In genomic region chr5:90615355-90615754, GRCh38 we compare ENCODE assay signal across 39 cellular contexts. TPM values are rescaled to one million over a fixed set of nuclear protein-coding genes. Genes with fewer than 3 reads are reported as not detected.
"Had no signal": no experiment of that assay in that cellular context is flagged by ENCODE, and none has a peak within 500 bp of the region (broad histone marks: within the 10 kb centered on the region; RNA-seq: fewer than 3 reads in every experiment).

No MANE protein-coding gene starts in this region.

- H3K36me3 ChIP-seq: adrenal gland, ascending aorta, brain microvascular endothelial cell, breast epithelium, cardiac muscle cell had no signal

- H3K27ac Mint-ChIP-seq: activated naive CD4-positive, alpha-beta T cell treated with anti-CD3 and anti-CD28 coated beads for 36 hours; activated naive CD4-positive, alpha-beta T cell treated with anti-CD3 and anti-CD28 coated beads, Interleukin-2, amount 10 ng/mL, durations not matched to agents 7 days and 5 days; activated naive CD4-positive, alpha-beta T cell treated with anti-CD3 and anti-CD28 coated beads, Interleukin-2, amount 50 U/mL, for 24 hours; activated naive CD4-positive, alpha-beta T cell treated with anti-CD3 and anti-CD28 coated beads, Interleukin-2, amount 50 U/mL, for 72 hours; activated naive CD8-positive, alpha-beta T cell; activated naive CD8-positive, alpha-beta T cell treated with anti-CD3 and anti-CD28 coated beads, Interleukin-2, amount 10 ng/mL, durations not matched to agents 7 days and 5 days; activated naive CD8-positive, alpha-beta T cell treated with anti-CD3 and anti-CD28 coated beads, Interleukin-2, amount 50 U/mL, for 24 hours; activated T-cell treated with anti-CD3 and anti-CD28 coated beads, Interleukin-2, amount 50 U/mL, for 24 hours; activated T-cell treated with anti-CD3 and anti-CD28 coated beads, Interleukin-2, amount 50 U/mL, for 72 hours; activated T-helper 1 cell treated with anti-CD3 and anti-CD28 coated beads, Interleukin-12 subunit alpha, Interleukin-12 subunit beta, Interleukin-2, Interleukin-4 antibody, amounts not matched to agents 30 ng/mL and 10 ng/mL and 1 ng/mL, durations not matched to agents 14 hours and 24 hours and 36 hours; activated T-helper 17 cell treated with anti-CD3 and anti-CD28 coated beads, Interleukin-2, amount 50 U/mL, for 72 hours; activated T-helper 2 cell treated with anti-CD3 and anti-CD28 coated beads, Interferon-gamma antibody, Interleukin-2, Interleukin-4, amounts not matched to agents 10 μg/mL and 5 μg/mL and 100 μg/mL, durations not matched to agents 14 hours and 24 hours and 36 hours had no signal

- H3K9me3 ChIP-seq: adrenal gland, ascending aorta, body of pancreas, breast epithelium had no signal

- H3K27ac ChIP-seq: adrenal gland, ascending aorta, body of pancreas, brain microvascular endothelial cell, breast epithelium, cardiac muscle cell had no signal

- H3K36me3 Mint-ChIP-seq: activated naive CD4-positive, alpha-beta T cell treated with anti-CD3 and anti-CD28 coated beads, Interleukin-2, amount 10 ng/mL, durations not matched to agents 7 days and 5 days; activated naive CD4-positive, alpha-beta T cell treated with anti-CD3 and anti-CD28 coated beads, Interleukin-2, amount 50 U/mL, for 24 hours; activated naive CD4-positive, alpha-beta T cell treated with anti-CD3 and anti-CD28 coated beads, Interleukin-2, amount 50 U/mL, for 72 hours; activated naive CD8-positive, alpha-beta T cell; activated naive CD8-positive, alpha-beta T cell treated with anti-CD3 and anti-CD28 coated beads, Interleukin-2, amount 10 ng/mL, durations not matched to agents 7 days and 5 days had no signal

- ATAC-seq: activated naive CD4-positive, alpha-beta T cell treated with anti-CD3 and anti-CD28 coated beads, Interleukin-2, amount 50 U/mL, for 72 hours; activated naive CD8-positive, alpha-beta T cell treated with anti-CD3 and anti-CD28 coated beads, Interleukin-2, amount 50 U/mL, for 24 hours; activated T-cell treated with anti-CD3 and anti-CD28 coated beads, Interleukin-2, amount 50 U/mL, for 4 hours; activated T-cell treated with anti-CD3 and anti-CD28 coated beads, Interleukin-2, amount 50 U/mL, for 72 hours; activated T-helper 17 cell treated with anti-CD3 and anti-CD28 coated beads, Interleukin-2, amount 50 U/mL, for 72 hours; body of pancreas had no signal

- FAIRE-seq: astrocyte, bronchial epithelial cell had no signal

- H3K4me1 ChIP-seq: adrenal gland, ascending aorta, body of pancreas, breast epithelium had no signal

- H3K4me1 Mint-ChIP-seq: activated naive CD4-positive, alpha-beta T cell treated with anti-CD3 and anti-CD28 coated beads, Interleukin-2, amount 10 ng/mL, durations not matched to agents 7 days and 5 days; activated naive CD4-positive, alpha-beta T cell treated with anti-CD3 and anti-CD28 coated beads, Interleukin-2, amount 50 U/mL, for 24 hours; activated naive CD8-positive, alpha-beta T cell treated with anti-CD3 and anti-CD28 coated beads, Interleukin-2, amount 10 ng/mL, durations not matched to agents 7 days and 5 days; activated naive CD8-positive, alpha-beta T cell treated with anti-CD3 and anti-CD28 coated beads, Interleukin-2, amount 50 U/mL, for 24 hours; activated T-helper 17 cell treated with anti-CD3 and anti-CD28 coated beads, Interleukin-2, amount 50 U/mL, for 72 hours; central memory CD8-positive, alpha-beta T cell had no signal

- H3K27me3 Mint-ChIP-seq: activated naive CD4-positive, alpha-beta T cell treated with anti-CD3 and anti-CD28 coated beads, Interleukin-2, amount 10 ng/mL, durations not matched to agents 7 days and 5 days; brain had no signal

- DNase-seq: activated effector memory CD4-positive, alpha-beta T cell treated with anti-CD3 and anti-CD28 coated beads, Interleukin-2, amount 50 U/mL, for 16 hours; activated effector memory CD4-positive, alpha-beta T cell treated with Interleukin-2 at 50 U/mL for 16 hours; activated gamma-delta T cell; activated gamma-delta T cell treated with Interleukin-2 at 50 U/mL for 16 hours; activated naive CD4-positive, alpha-beta T cell; activated naive CD4-positive, alpha-beta T cell treated with anti-CD3 and anti-CD28 coated beads for 36 hours; activated naive CD4-positive, alpha-beta T cell treated with anti-CD3 and anti-CD28 coated beads, Interleukin-2, amount 10 ng/mL, durations not matched to agents 7 days and 5 days; activated naive CD4-positive, alpha-beta T cell treated with anti-CD3 and anti-CD28 coated beads, Interleukin-2, amount 50 U/mL, for 16 hours; activated naive CD4-positive, alpha-beta T cell treated with Interleukin-2 at 50 U/mL for 16 hours; activated naive CD8-positive, alpha-beta T cell treated with anti-CD3 and anti-CD28 coated beads, Interleukin-2, amount 10 ng/mL, durations not matched to agents 7 days and 5 days; activated naive CD8-positive, alpha-beta T cell treated with anti-CD3 and anti-CD28 coated beads, Interleukin-2, amount 50 U/mL, for 24 hours; activated T-cell treated with anti-CD3 and anti-CD28 coated beads, Interleukin-2, amount 50 U/mL, for 1 hour; activated T-cell treated with anti-CD3 and anti-CD28 coated beads, Interleukin-2, amount 50 U/mL, for 24 hours; activated T-cell treated with anti-CD3 and anti-CD28 coated beads, Interleukin-2, amount 50 U/mL, for 4 hours; activated T-cell treated with anti-CD3 and anti-CD28 coated beads, Interleukin-2, amount 50 U/mL, for 48 hours; activated T-cell treated with anti-CD3 and anti-CD28 coated beads, Interleukin-2, amount 50 U/mL, for 72 hours; adrenal gland; amniotic stem cell; amygdala; anterior cingulate cortex; aorta; body of pancreas; brain microvascular endothelial cell; caudate nucleus; central memory CD4-positive, alpha-beta T cell; cerebellar nuclear complex had no signal

- H3K4me3 ChIP-seq: adrenal gland, ascending aorta, body of pancreas, breast epithelium, cardiac muscle cell had no signal

- H3K9me3 Mint-ChIP-seq: activated naive CD4-positive, alpha-beta T cell treated with anti-CD3 and anti-CD28 coated beads for 36 hours; activated naive CD4-positive, alpha-beta T cell treated with anti-CD3 and anti-CD28 coated beads, Interleukin-2, amount 10 ng/mL, durations not matched to agents 7 days and 5 days; activated naive CD4-positive, alpha-beta T cell treated with anti-CD3 and anti-CD28 coated beads, Interleukin-2, amount 50 U/mL, for 24 hours; activated naive CD4-positive, alpha-beta T cell treated with anti-CD3 and anti-CD28 coated beads, Interleukin-2, amount 50 U/mL, for 72 hours; activated naive CD8-positive, alpha-beta T cell treated with anti-CD3 and anti-CD28 coated beads, Interleukin-2, amount 10 ng/mL, durations not matched to agents 7 days and 5 days; activated naive CD8-positive, alpha-beta T cell treated with anti-CD3 and anti-CD28 coated beads, Interleukin-2, amount 50 U/mL, for 24 hours; activated T-cell treated with anti-CD3 and anti-CD28 coated beads, Interleukin-2, amount 50 U/mL, for 24 hours; activated T-cell treated with anti-CD3 and anti-CD28 coated beads, Interleukin-2, amount 50 U/mL, for 72 hours; activated T-helper 1 cell treated with anti-CD3 and anti-CD28 coated beads, Interleukin-12 subunit alpha, Interleukin-12 subunit beta, Interleukin-2, Interleukin-4 antibody, amounts not matched to agents 30 ng/mL and 10 ng/mL and 1 ng/mL, durations not matched to agents 14 hours and 24 hours and 36 hours; activated T-helper 17 cell treated with anti-CD3 and anti-CD28 coated beads, Interleukin-2, amount 50 U/mL, for 72 hours; activated T-helper 2 cell treated with anti-CD3 and anti-CD28 coated beads, Interferon-gamma antibody, Interleukin-2, Interleukin-4, amounts not matched to agents 10 μg/mL and 5 μg/mL and 100 μg/mL, durations not matched to agents 14 hours and 24 hours and 36 hours; central memory CD8-positive, alpha-beta T cell had no signal

- H3K27me3 ChIP-seq: adrenal gland, ascending aorta, body of pancreas, brain microvascular endothelial cell, breast epithelium, cardiac muscle cell had no signal

- H3K4me3 Mint-ChIP-seq: activated naive CD4-positive, alpha-beta T cell treated with anti-CD3 and anti-CD28 coated beads for 36 hours; activated naive CD4-positive, alpha-beta T cell treated with anti-CD3 and anti-CD28 coated beads, Interleukin-2, amount 10 ng/mL, durations not matched to agents 7 days and 5 days; activated naive CD4-positive, alpha-beta T cell treated with anti-CD3 and anti-CD28 coated beads, Interleukin-2, amount 50 U/mL, for 24 hours; activated naive CD8-positive, alpha-beta T cell; activated naive CD8-positive, alpha-beta T cell treated with anti-CD3 and anti-CD28 coated beads, Interleukin-2, amount 10 ng/mL, durations not matched to agents 7 days and 5 days; activated naive CD8-positive, alpha-beta T cell treated with anti-CD3 and anti-CD28 coated beads, Interleukin-2, amount 50 U/mL, for 24 hours; activated T-cell treated with anti-CD3 and anti-CD28 coated beads, Interleukin-2, amount 50 U/mL, for 24 hours; activated T-cell treated with anti-CD3 and anti-CD28 coated beads, Interleukin-2, amount 50 U/mL, for 4 hours; activated T-cell treated with anti-CD3 and anti-CD28 coated beads, Interleukin-2, amount 50 U/mL, for 72 hours; activated T-helper 1 cell treated with anti-CD3 and anti-CD28 coated beads, Interleukin-12 subunit alpha, Interleukin-12 subunit beta, Interleukin-2, Interleukin-4 antibody, amounts not matched to agents 30 ng/mL and 10 ng/mL and 1 ng/mL, durations not matched to agents 14 hours and 24 hours and 36 hours; activated T-helper 17 cell treated with anti-CD3 and anti-CD28 coated beads, Interleukin-2, amount 50 U/mL, for 72 hours; central memory CD8-positive, alpha-beta T cell had no signal

RNA-seq across cellular contexts. Expression of gene ADGRV1, which starts 56.8 kb away (rescaled TPM):
- total RNA-seq: activated naive CD4-positive, alpha-beta T cell treated with anti-CD3 and anti-CD28 coated beads for 36 hours had no signal
